Comparison of ENCODE assay signal across 1 cellular context in the genomic region with DNA sequence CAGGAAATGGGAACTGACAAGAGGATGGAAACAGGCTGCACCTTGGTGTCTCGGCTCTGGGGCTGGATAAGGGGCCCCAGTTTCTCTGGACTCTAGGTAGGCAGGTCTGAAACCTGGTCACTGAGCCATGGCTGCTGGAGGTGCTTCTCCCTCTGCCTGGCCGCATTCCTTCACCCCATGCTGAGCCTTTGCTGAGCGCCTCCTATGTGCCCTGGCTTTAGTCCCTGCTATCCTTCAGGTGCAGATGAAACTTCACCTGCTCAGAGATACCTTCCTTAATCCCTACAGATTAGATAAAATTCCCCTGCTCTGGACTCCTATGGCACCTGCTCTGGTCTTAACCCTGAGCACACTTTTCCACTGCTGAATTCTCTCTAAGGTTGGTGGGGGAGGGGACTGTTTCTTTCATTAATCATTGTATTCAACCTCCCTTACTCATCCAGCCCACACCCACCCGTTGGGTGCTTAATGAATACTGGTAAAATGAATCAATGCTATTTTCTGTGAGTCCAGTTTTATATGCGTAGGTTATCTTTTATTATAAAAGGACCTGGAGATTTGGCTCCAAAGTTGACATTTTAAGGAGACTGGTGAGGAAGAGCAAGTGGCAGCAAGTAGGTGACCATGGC.
TF ChIP-seq lines count a peak whose summit lies in the region.

No MANE protein-coding gene starts in this region.

TF ChIP-seq in K562, 482 proteins besides CTCF, POLR2A, EP300 and RAD21:
- no peak for TF ChIP-seq SETDB1 (IDR thresholded peaks at IDR 0.05; ENCODE audit: low read length)
- no peak for TF ChIP-seq ZNF77 (CRISPR knock-in tag; IDR thresholded peaks at IDR 0.05)
- no peak for TF ChIP-seq HBP1 (CRISPR knock-in tag; IDR thresholded peaks at IDR 0.05)
- TF ChIP-seq GABPB2 (CRISPR knock-in tag; conservative IDR thresholded peaks at IDR 0.05): no peak
- TF ChIP-seq MEIS2 (IDR thresholded peaks at IDR 0.05; ENCODE audit: partially characterized antibody): peak; percentile 25
